29 cellular contexts compared by ENCODE assay signal in genomic region chr13:89733686-89734085, GRCh38.
"Had no signal": no experiment of that assay in that cellular context is flagged by ENCODE, and none has a peak within 500 bp of the region (broad histone marks: within the 10 kb centered on the region; RNA-seq: fewer than 3 reads in every experiment).

No MANE protein-coding gene starts in this region.

- H3K27me3 Mint-ChIP-seq: progenitor cell of endocrine pancreas; stimulated activated memory B cell treated with anti-CD40 and anti-IgM and Interleukin-4, amounts not matched to agents 10 μg/mL and 1 μg/mL and 100 μg/mL, for 72 hours; stimulated activated naive CD8-positive, alpha-beta T cell treated with anti-CD3 and anti-CD28 coated beads, Interleukin-15, amount 100 ng/mL, for 72 hours; type B pancreatic cell had no signal

- H3K4me3 Mint-ChIP-seq: natural killer cell; nephron; neural progenitor cell; stimulated activated memory B cell treated with anti-CD40 and anti-IgM and Interleukin-4, amounts not matched to agents 10 μg/mL and 1 μg/mL and 100 μg/mL, for 72 hours; stimulated activated naive CD8-positive, alpha-beta T cell treated with anti-CD3 and anti-CD28 coated beads, Interleukin-15, amount 100 ng/mL, for 72 hours; type B pancreatic cell had no signal

- H3K4me1 Mint-ChIP-seq: natural killer cell; nephron; neural progenitor cell; stimulated activated memory B cell treated with anti-CD40 and anti-IgM and Interleukin-4, amounts not matched to agents 10 μg/mL and 1 μg/mL and 100 μg/mL, for 72 hours; stimulated activated naive CD8-positive, alpha-beta T cell treated with anti-CD3 and anti-CD28 coated beads, Interleukin-15, amount 100 ng/mL, for 72 hours had no signal

- DNase-seq: natural killer cell; occipital lobe; ovary; posterior cingulate gyrus; psoas muscle; right cardiac atrium; right lobe of liver; sigmoid colon; small intestine; spleen; stimulated activated CD4-positive, alpha-beta T cell treated with anti-CD3 and anti-CD28 coated beads, Interleukin-12 subunit alpha, Interleukin-12 subunit beta, amount 100 ng/mL, for 4 hours; stimulated activated CD4-positive, alpha-beta T cell treated with anti-CD3 and anti-CD28 coated beads, Interleukin-1b, Interleukin-23, amount 100 ng/mL, for 48 hours; stimulated activated CD4-positive, alpha-beta T cell treated with anti-CD3 and anti-CD28 coated beads, Interleukin-4, amount 100 ng/mL, for 1 hour; stimulated activated CD4-positive, alpha-beta T cell treated with anti-CD3 and anti-CD28 coated beads, Interleukin-4, amount 100 ng/mL, for 4 hours; stimulated activated CD8-positive, alpha-beta memory T cell treated with anti-CD3 and anti-CD28 coated beads, Interleukin-4, amount 100 ng/mL, for 48 hours; stimulated activated naive CD4-positive, alpha-beta T cell; stimulated activated naive CD8-positive, alpha-beta T cell treated with anti-CD3 and anti-CD28 coated beads, Interleukin-15, amount 100 ng/mL, for 72 hours; stimulated activated naive CD8-positive, alpha-beta T cell treated with anti-CD3 and anti-CD28 coated beads, Interleukin-15, Interleukin-2, amounts not matched to agents 100 U/mL and 50 U/mL, for 24 hours; substantia nigra; testis; tibial artery; transverse colon; upper lobe of right lung; uterus had no signal

- H3K9me3 Mint-ChIP-seq: nephron; neural progenitor cell; stimulated activated memory B cell treated with anti-CD40 and anti-IgM and Interleukin-4, amounts not matched to agents 10 μg/mL and 1 μg/mL and 100 μg/mL, for 72 hours; type B pancreatic cell had no signal

- H3K27ac Mint-ChIP-seq: natural killer cell; nephron; neural progenitor cell; progenitor cell of endocrine pancreas; stimulated activated memory B cell treated with anti-CD40 and anti-IgM and Interleukin-4, amounts not matched to agents 10 μg/mL and 1 μg/mL and 100 μg/mL, for 72 hours; stimulated activated naive CD8-positive, alpha-beta T cell treated with anti-CD3 and anti-CD28 coated beads, Interleukin-15, amount 100 ng/mL, for 72 hours; type B pancreatic cell had no signal

- ATAC-seq: natural killer cell; psoas muscle; right cardiac atrium; right lobe of liver; stimulated activated memory B cell treated with anti-CD40 and anti-IgM and Interleukin-4, amounts not matched to agents 10 μg/mL and 1 μg/mL and 100 μg/mL, for 72 hours; stimulated activated naive CD8-positive, alpha-beta T cell treated with anti-CD3 and anti-CD28 coated beads, Interleukin-15, amount 100 ng/mL, for 72 hours; stimulated activated naive CD8-positive, alpha-beta T cell treated with anti-CD3 and anti-CD28 coated beads, Interleukin-15, Interleukin-2, amounts not matched to agents 100 U/mL and 50 U/mL, for 24 hours; upper lobe of right lung had no signal

- H3K36me3 Mint-ChIP-seq: neural progenitor cell; stimulated activated memory B cell treated with anti-CD40 and anti-IgM and Interleukin-4, amounts not matched to agents 10 μg/mL and 1 μg/mL and 100 μg/mL, for 72 hours; type B pancreatic cell had no signal

- FAIRE-seq: small intestine had no signal
